11 cellular contexts compared by ENCODE assay signal in genomic region chr2:102417946-102418345, GRCh38. TPM values are rescaled to one million over a fixed set of nuclear protein-coding genes. Genes with fewer than 3 reads are reported as not detected.
DNase-seq lines count a peak whose midpoint lies in the region; ATAC-seq and TF ChIP-seq lines count a peak whose summit lies in the region.
"Had no signal": no experiment of that assay in that cellular context is flagged by ENCODE, and none has a peak within 500 bp of the region (broad histone marks: within the 10 kb centered on the region; RNA-seq: fewer than 3 reads in every experiment).

No MANE protein-coding gene starts in this region.

- ATAC-seq in GM18502 (IDR thresholded peaks at IDR 0.05; ENCODE audit: poor library complexity, unreplicated experiment) = peak; percentile 61
- ATAC-seq in GM21367 (IDR thresholded peaks at IDR 0.05; ENCODE audit: unreplicated experiment) = peak; percentile 52
- ATAC-seq in HG03378 (IDR thresholded peaks at IDR 0.05; ENCODE audit: unreplicated experiment) = peak; percentile 35
- peak; percentile 79 for ATAC-seq in activated naive CD8-positive, alpha-beta T cell treated with anti-CD3 and anti-CD28 coated beads, Interleukin-2, amount 10 ng/mL, durations not matched to agents 7 days and 5 days (ENCODE audit: low read depth)
- ATAC-seq in GM19328 (IDR thresholded peaks at IDR 0.05; ENCODE audit: unreplicated experiment) = no peak
- ATAC-seq: esophagus mucosa had no signal

- no peaks in the 10 kb centered on the region for H3K9me3 ChIP-seq in OCI-LY7 (ENCODE audit: low read length)

- H3K27ac ChIP-seq in OCI-LY7 (ENCODE audit: low read depth, low read length, poor library complexity, severe bottlenecking) = no peak overlapping the region

- BruUV-seq in OCI-LY7 (replicated peaks; lab: Mats Ljungman, UMichigan) = no TSS peak

- no peak overlapping the region for H3K4me3 ChIP-seq in OCI-LY7 (ENCODE audit: low read depth, low read length, poor library complexity, severe bottlenecking)

- POLR2A ChIA-PET in activated naive CD8-positive, alpha-beta T cell treated with anti-CD3 and anti-CD28 coated beads, Interleukin-2, amount 10 ng/mL, durations not matched to agents 7 days and 5 days (lab: Charles Lee) = interaction anchor here (0.5 to 2.3 kb wide), 5 partner anchors 10 to 141 kb away, joined by 3 to 12 read pairs (median 3); partner anchors contain the start of gene IL18R1
- POLR2A ChIA-PET in OCI-LY7 (lab: Charles Lee) = no interaction called here

- peaks cover 57% of the 10 kb centered on the region for H3K4me1 Mint-ChIP-seq in activated naive CD8-positive, alpha-beta T cell treated with anti-CD3 and anti-CD28 coated beads, Interleukin-2, amount 10 ng/mL, durations not matched to agents 7 days and 5 days

- peaks cover 16% of the 10 kb centered on the region for H3K9me3 Mint-ChIP-seq in activated naive CD8-positive, alpha-beta T cell treated with anti-CD3 and anti-CD28 coated beads, Interleukin-2, amount 10 ng/mL, durations not matched to agents 7 days and 5 days

- no peaks in the 10 kb centered on the region for H3K9me2 ChIP-seq in OCI-LY7 (ENCODE audit: insufficient read depth, low read length)

- no peak overlapping the region for H3K4me2 ChIP-seq in OCI-LY7 (ENCODE audit: low read length)

- intact Hi-C loops in OCI-LY7 (cut with micrococcal nuclease; ENCODE audit: unreplicated experiment) = no loop called here

- peak overlapping the region; percentile 97 for H3K27ac Mint-ChIP-seq in activated naive CD8-positive, alpha-beta T cell treated with anti-CD3 and anti-CD28 coated beads, Interleukin-2, amount 10 ng/mL, durations not matched to agents 7 days and 5 days

- H3K36me3 ChIP-seq in OCI-LY7 (ENCODE audit: insufficient read depth, low read length) = no peaks in the 10 kb centered on the region

- TF ChIP-seq CTCF in OCI-LY7 (conservative IDR thresholded peaks at IDR 0.05; ENCODE audit: low read length) = no peak

- no peak for DNase-seq in activated naive CD8-positive, alpha-beta T cell treated with anti-CD3 and anti-CD28 coated beads, Interleukin-2, amount 10 ng/mL, durations not matched to agents 7 days and 5 days
- no peak for DNase-seq in OCI-LY7 (ENCODE audit: low spot score)
- no peak for DNase-seq in GOT3 (lab: John Stamatoyannopoulos, UW)
- no peak for DNase-seq in activated gamma-delta T cell (lab: John Stamatoyannopoulos, UW)
- DNase-seq: anterior cingulate cortex, COR-L47 had no signal

- H3K36me3 Mint-ChIP-seq in activated naive CD8-positive, alpha-beta T cell treated with anti-CD3 and anti-CD28 coated beads, Interleukin-2, amount 10 ng/mL, durations not matched to agents 7 days and 5 days = peaks cover 72% of the 10 kb centered on the region

- H4K20me1 ChIP-seq in OCI-LY7 (ENCODE audit: insufficient read depth, low read length) = no peaks in the 10 kb centered on the region

- no peaks in the 10 kb centered on the region for H3K4me1 ChIP-seq in OCI-LY7 (ENCODE audit: insufficient read depth, low read length, poor library complexity, severe bottlenecking)

- no peaks in the 10 kb centered on the region for H3K79me2 ChIP-seq in OCI-LY7 (ENCODE audit: insufficient read depth, low read depth, low read length)

- no peaks in the 10 kb centered on the region for H3K27me3 Mint-ChIP-seq in activated naive CD8-positive, alpha-beta T cell treated with anti-CD3 and anti-CD28 coated beads, Interleukin-2, amount 10 ng/mL, durations not matched to agents 7 days and 5 days

- CTCF ChIA-PET in OCI-LY7 (lab: Charles Lee; ENCODE audit: unreplicated experiment) = no interaction called here

- no peak overlapping the region for H2AFZ ChIP-seq in OCI-LY7 (ENCODE audit: low read length)

- H3K4me3 Mint-ChIP-seq in activated naive CD8-positive, alpha-beta T cell treated with anti-CD3 and anti-CD28 coated beads, Interleukin-2, amount 10 ng/mL, durations not matched to agents 7 days and 5 days = peak overlapping the region; percentile 74

RNA-seq across cellular contexts. Expression of gene IL18RAP, which starts 5.0 kb away (rescaled TPM):
- 10 to 100 TPM; 16.7 to 16.8 TPM for total RNA-seq in activated naive CD8-positive, alpha-beta T cell treated with anti-CD3 and anti-CD28 coated beads, Interleukin-2, amount 10 ng/mL, durations not matched to agents 7 days and 5 days
- not detected in 2 replicates for total RNA-seq in OCI-LY7 (2014; rRNA removed; shearing (Covaris generic))
- total RNA-seq in OCI-LY7 (2022) = not detected in 2 replicates

RNA-seq across cellular contexts. Expression of gene SLC9A4, which starts 55.1 kb away (rescaled TPM):
- total RNA-seq in activated naive CD8-positive, alpha-beta T cell treated with anti-CD3 and anti-CD28 coated beads, Interleukin-2, amount 10 ng/mL, durations not matched to agents 7 days and 5 days = under 1 TPM; 0.06 to 0.08 TPM
- total RNA-seq in OCI-LY7 (2014; rRNA removed; shearing (Covaris generic)) = 0.03 TPM in 1 of 2 replicates, not detected in the other
- total RNA-seq in OCI-LY7 (2022) = 0.10 and 0.22 TPM in 2 replicates

Comparison
In these comparisons a context has a peak if more than half of its experiments do, and no peak if none do; other contexts are left out.
1. RNA of gene IL18RAP, which starts 5.0 kb away (total RNA-seq): 16.7 to 16.8 TPM in activated naive CD8-positive, alpha-beta T cell treated with anti-CD3 and anti-CD28 coated beads, Interleukin-2, amount 10 ng/mL, durations not matched to agents 7 days and 5 days; not detected in OCI-LY7; every median in the first group is over 10 times any median in the second.